In genomic region chr2:187294043-187294442, GRCh38 we compare ENCODE assay signal across 17 cellular contexts.
DNase-seq lines count a peak whose midpoint lies in the region; ATAC-seq and TF ChIP-seq lines count a peak whose summit lies in the region.
"Had no signal": no experiment of that assay in that cellular context is flagged by ENCODE, and none has a peak within 500 bp of the region (broad histone marks: within the 10 kb centered on the region; RNA-seq: fewer than 3 reads in every experiment).

No MANE protein-coding gene starts in this region.

- no peak overlapping the region for H3K27ac ChIP-seq in foreskin keratinocyte
- H3K27ac ChIP-seq: A549, C4-2B had no signal

- no peaks in the 10 kb centered on the region for H3K4me1 ChIP-seq in foreskin keratinocyte
- H3K4me1 ChIP-seq: A549, Caco-2 had no signal

- TF ChIP-seq CTCF in foreskin keratinocyte (conservative IDR thresholded peaks at IDR 0.05) = no peak

- ATAC-seq in foreskin keratinocyte = peak; percentile 65
- ATAC-seq in HG03196 (IDR thresholded peaks at IDR 0.05; ENCODE audit: unreplicated experiment) = no peak
- ATAC-seq in GM18867 (IDR thresholded peaks at IDR 0.05; ENCODE audit: unreplicated experiment) = no peak
- ATAC-seq: A549, GM23338, HCT116 had no signal

- DNase-seq in EL = peak; percentile 6
- DNase-seq in HT1080 (ENCODE audit: low read depth) = peak; percentile 11
- peak; percentile 10 to 37 for DNase-seq in foreskin keratinocyte
- no peak for DNase-seq in hepatic stellate cell (ENCODE audit: low spot score)
- DNase-seq: AML-193; Caco-2; CD4-positive, alpha-beta T cell; DMS153; DMS79; HFFc6; KG1 had no signal

- H3K27me3 ChIP-seq in foreskin keratinocyte = no peaks in the 10 kb centered on the region
